ENCODE assay signal across 24 cellular contexts in genomic region chr12:41254546-41254945, GRCh38.
"Had no signal": no experiment of that assay in that cellular context is flagged by ENCODE, and none has a peak within 500 bp of the region (broad histone marks: within the 10 kb centered on the region; RNA-seq: fewer than 3 reads in every experiment).

No MANE protein-coding gene starts in this region.

- H3K4me2 ChIP-seq: hepatocyte had no signal

- H3K27me3 ChIP-seq: hepatocyte, spleen, thyroid gland had no signal

- H3K36me3 ChIP-seq: spleen, thyroid gland had no signal

- H3K4me1 ChIP-seq: spleen, thyroid gland had no signal

- H3K4me3 ChIP-seq: hepatocyte, spleen, thyroid gland had no signal

- H2AFZ ChIP-seq: hepatocyte had no signal

- DNase-seq: activated B cell treated with CpG ODN at 0.5 μM for 24 hours; activated CD4-positive, alpha-beta T cell treated with anti-CD3 and anti-CD28 coated beads for 36 hours; activated CD4-positive, alpha-beta T cell treated with anti-CD3 and anti-CD28 coated beads, Interleukin-2, amount 50 U/mL, for 4 hours; activated CD8-positive, alpha-beta memory T cell treated with anti-CD3 and anti-CD28 coated beads for 24 hours; activated CD8-positive, alpha-beta memory T cell treated with anti-CD3 and anti-CD28 coated beads, Interleukin-2, amount 50 U/mL, for 4 hours; activated naive CD4-positive, alpha-beta T cell; activated T-cell treated with anti-CD3 and anti-CD28 coated beads, Interleukin-2, amount 50 U/mL, for 24 hours; amniotic stem cell; cerebellar nuclear complex; cortex of kidney; endodermal cell; glutamatergic neuron; midbrain; natural killer cell; retina; spleen; stimulated activated CD4-positive, alpha-beta T cell treated with anti-CD3 and anti-CD28 coated beads, Interleukin-4, amount 100 ng/mL, for 4 hours; stimulated activated naive CD8-positive, alpha-beta T cell treated with anti-CD3 and anti-CD28 coated beads, Interleukin-15, Interleukin-2, amounts not matched to agents 100 U/mL and 50 U/mL, for 24 hours; substantia nigra; T-helper 9 cell; thyroid gland had no signal

- FAIRE-seq: frontal cortex, islet of Langerhans had no signal

- H3K79me2 ChIP-seq: hepatocyte had no signal

- H3K9me3 ChIP-seq: spleen, thyroid gland had no signal

- H3K27ac ChIP-seq: hepatocyte, spleen, thyroid gland had no signal
